8 cellular contexts compared by ENCODE assay signal in genomic region chr18:25503567-25504081, GRCh38.
DNase-seq lines count a peak whose midpoint lies in the region; ATAC-seq and TF ChIP-seq lines count a peak whose summit lies in the region.

No MANE protein-coding gene starts in this region.

- peak overlapping the region; percentile 41 to 67 (median 58) for H3K27ac ChIP-seq in sigmoid colon

- peaks cover 5% of the 10 kb centered on the region; the same call in 1 of the 2 replicates for H3K27me3 ChIP-seq in BJ (ENCODE audit: control insufficient read depth, insufficient read depth, low read length)
- H3K27me3 ChIP-seq in sigmoid colon, result no peaks in the 10 kb centered on the region

- CTCF ChIA-PET in BJ (lab: Yijun Ruan, JAX), result interaction anchor here (0.6 to 1.0 kb wide), 3 partner anchors 10 to 158 kb away, joined by 3 to 4 read pairs (median 4); no protein-coding TSS in a partner anchor

- no peak for TF ChIP-seq POLR2A in sigmoid colon (IDR thresholded peaks at IDR 0.05)
- TF ChIP-seq POLR2A in GM18505 (IDR thresholded peaks at IDR 0.05; ENCODE audit: borderline replicate concordance, extremely low read depth, insufficient read depth, insufficient read length), result no peak

- H3K36me3 ChIP-seq in BJ (ENCODE audit: control insufficient read depth, insufficient read depth, low read length), result no peaks in the 10 kb centered on the region
- H3K36me3 ChIP-seq in sigmoid colon, result no peaks in the 10 kb centered on the region

- peaks cover 0 to 6% (median 2%) of the 10 kb centered on the region in 4 donors for H3K4me1 ChIP-seq in sigmoid colon

- no peak for TF ChIP-seq EP300 in sigmoid colon (IDR thresholded peaks at IDR 0.05)

- TF ChIP-seq CTCF in BJ (IDR thresholded peaks at IDR 0.05; ENCODE audit: insufficient read depth, low read depth, low read length) (no peak), sigmoid colon (IDR thresholded peaks at IDR 0.05) (no peak)

- peak; percentile 47 for DNase-seq in BJ (ENCODE audit: low read depth)
- DNase-seq in NCI-H1930 (lab: John Stamatoyannopoulos, UW), result peak; percentile 58 to 70
- peak; percentile 23 to 67 for DNase-seq in T47D (ENCODE audit: low read depth in 1 of 2, low spot score in 1 of 2)
- DNase-seq in sigmoid colon, result peak; percentile 87
- DNase-seq in NCI-H774 (lab: John Stamatoyannopoulos, UW), result no peak

- POLR2A ChIA-PET in BJ (lab: Charles Lee), result no interaction called here

- ATAC-seq in HG03196 (IDR thresholded peaks at IDR 0.05; ENCODE audit: unreplicated experiment) (no peak), GM18505 (IDR thresholded peaks at IDR 0.05; ENCODE audit: unreplicated experiment) (no peak)

- H3K9me3 ChIP-seq in sigmoid colon, result no peaks in the 10 kb centered on the region

- in situ Hi-C loops in T47D (cut with HindIII; ENCODE audit: low pct_unique_long_range_greater_than_20kb, low sequenced_read_pairs), result no loop called here

- intact Hi-C loops in sigmoid colon (cut with DNase I), result loop anchor here (1.0 kb wide), 1 partner anchor 151 kb away; the partner anchor contains the start of gene ZNF521

- H3K4me3 ChIP-seq in BJ (ENCODE audit: low read depth, low read length), result peak overlapping the region; percentile 39
- peak overlapping the region; percentile 24 for H3K4me3 ChIP-seq in iPS-11a (ENCODE audit: low read depth, low read length)
- H3K4me3 ChIP-seq in sigmoid colon, result peak overlapping the region; percentile 29 to 45 (median 40)

- 5 to 12% methylated on average over 11 of the region's 11 CpGs for WGBS in sigmoid colon, 2 donors
